1 cellular context compared by ENCODE assay signal in genomic region chr10:93893646-93894515, GRCh38.
TF ChIP-seq lines count a peak whose summit lies in the region.

Gene SLC35G1, plus strand, starts transcription at chr10:93893978. Its CDS starts 56 bp downstream, at chr10:93894034.

TF ChIP-seq in WTC11, 78 proteins besides CTCF, POLR2A, EP300 and RAD21 (continued from another document):
- no peak for TF ChIP-seq NFATC4 (CRISPR knock-in tag; IDR thresholded peaks at IDR 0.05)
- no peak for TF ChIP-seq ZSCAN18 (CRISPR knock-in tag; IDR thresholded peaks at IDR 0.05)
- TF ChIP-seq ZNF232 (CRISPR knock-in tag; IDR thresholded peaks at IDR 0.05), result no peak
- no peak for TF ChIP-seq ZNF671 (CRISPR knock-in tag; IDR thresholded peaks at IDR 0.05)
- TF ChIP-seq EMX1 (CRISPR knock-in tag; IDR thresholded peaks at IDR 0.05), result no peak
- no peak for TF ChIP-seq ZNF396 (CRISPR knock-in tag; IDR thresholded peaks at IDR 0.05; ENCODE audit: borderline replicate concordance)
- TF ChIP-seq STAT6 (CRISPR knock-in tag; conservative IDR thresholded peaks at IDR 0.05; ENCODE audit: low read depth), result no peak
- TF ChIP-seq TP53 (CRISPR knock-in tag; IDR thresholded peaks at IDR 0.05), result peak; percentile 80; the same call in 1 of the 2 replicates
- TF ChIP-seq CDX4 (CRISPR knock-in tag; IDR thresholded peaks at IDR 0.05; ENCODE audit: borderline replicate concordance), result no peak
- TF ChIP-seq, protein P1, sequence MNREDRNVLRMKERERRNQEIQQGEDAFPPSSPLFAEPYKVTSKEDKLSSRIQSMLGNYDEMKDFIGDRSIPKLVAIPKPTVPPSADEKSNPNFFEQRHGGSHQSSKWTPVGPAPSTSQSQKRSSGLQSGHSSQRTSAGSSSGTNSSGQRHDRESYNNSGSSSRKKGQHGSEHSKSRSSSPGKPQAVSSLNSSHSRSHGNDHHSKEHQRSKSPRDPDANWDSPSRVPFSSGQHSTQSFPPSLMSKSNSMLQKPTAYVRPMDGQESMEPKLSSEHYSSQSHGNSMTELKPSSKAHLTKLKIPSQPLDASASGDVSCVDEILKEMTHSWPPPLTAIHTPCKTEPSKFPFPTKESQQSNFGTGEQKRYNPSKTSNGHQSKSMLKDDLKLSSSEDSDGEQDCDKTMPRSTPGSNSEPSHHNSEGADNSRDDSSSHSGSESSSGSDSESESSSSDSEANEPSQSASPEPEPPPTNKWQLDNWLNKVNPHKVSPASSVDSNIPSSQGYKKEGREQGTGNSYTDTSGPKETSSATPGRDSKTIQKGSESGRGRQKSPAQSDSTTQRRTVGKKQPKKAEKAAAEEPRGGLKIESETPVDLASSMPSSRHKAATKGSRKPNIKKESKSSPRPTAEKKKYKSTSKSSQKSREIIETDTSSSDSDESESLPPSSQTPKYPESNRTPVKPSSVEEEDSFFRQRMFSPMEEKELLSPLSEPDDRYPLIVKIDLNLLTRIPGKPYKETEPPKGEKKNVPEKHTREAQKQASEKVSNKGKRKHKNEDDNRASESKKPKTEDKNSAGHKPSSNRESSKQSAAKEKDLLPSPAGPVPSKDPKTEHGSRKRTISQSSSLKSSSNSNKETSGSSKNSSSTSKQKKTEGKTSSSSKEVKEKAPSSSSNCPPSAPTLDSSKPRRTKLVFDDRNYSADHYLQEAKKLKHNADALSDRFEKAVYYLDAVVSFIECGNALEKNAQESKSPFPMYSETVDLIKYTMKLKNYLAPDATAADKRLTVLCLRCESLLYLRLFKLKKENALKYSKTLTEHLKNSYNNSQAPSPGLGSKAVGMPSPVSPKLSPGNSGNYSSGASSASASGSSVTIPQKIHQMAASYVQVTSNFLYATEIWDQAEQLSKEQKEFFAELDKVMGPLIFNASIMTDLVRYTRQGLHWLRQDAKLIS (CRISPR knock-in tag; IDR thresholded peaks at IDR 0.05; ENCODE audit: borderline replicate concordance), result no peak
- TF ChIP-seq ZNF317 (CRISPR knock-in tag; IDR thresholded peaks at IDR 0.05; ENCODE audit: borderline replicate concordance, low read depth), result no peak
- TF ChIP-seq RELA (CRISPR knock-in tag; IDR thresholded peaks at IDR 0.05; ENCODE audit: borderline replicate concordance), result peak; percentile 86
- TF ChIP-seq, protein P2, sequence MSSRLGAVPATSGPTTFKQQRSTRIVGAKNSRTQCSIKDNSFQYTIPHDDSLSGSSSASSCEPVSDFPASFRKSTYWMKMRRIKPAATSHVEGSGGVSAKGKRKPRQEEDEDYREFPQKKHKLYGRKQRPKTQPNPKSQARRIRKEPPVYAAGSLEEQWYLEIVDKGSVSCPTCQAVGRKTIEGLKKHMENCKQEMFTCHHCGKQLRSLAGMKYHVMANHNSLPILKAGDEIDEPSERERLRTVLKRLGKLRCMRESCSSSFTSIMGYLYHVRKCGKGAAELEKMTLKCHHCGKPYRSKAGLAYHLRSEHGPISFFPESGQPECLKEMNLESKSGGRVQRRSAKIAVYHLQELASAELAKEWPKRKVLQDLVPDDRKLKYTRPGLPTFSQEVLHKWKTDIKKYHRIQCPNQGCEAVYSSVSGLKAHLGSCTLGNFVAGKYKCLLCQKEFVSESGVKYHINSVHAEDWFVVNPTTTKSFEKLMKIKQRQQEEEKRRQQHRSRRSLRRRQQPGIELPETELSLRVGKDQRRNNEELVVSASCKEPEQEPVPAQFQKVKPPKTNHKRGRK (CRISPR knock-in tag; IDR thresholded peaks at IDR 0.05; ENCODE audit: borderline replicate concordance), result no peak
- TF ChIP-seq FOXP1 (CRISPR knock-in tag; IDR thresholded peaks at IDR 0.05; ENCODE audit: borderline replicate concordance), result peak; percentile 92
- TF ChIP-seq E2F1 (CRISPR knock-in tag; IDR thresholded peaks at IDR 0.05), result peak; percentile 67; the same call in 1 of the 2 replicates
- no peak for TF ChIP-seq NFYB (CRISPR knock-in tag; conservative IDR thresholded peaks at IDR 0.05; ENCODE audit: low read depth)
- no peak for TF ChIP-seq JAZF1 (CRISPR knock-in tag; IDR thresholded peaks at IDR 0.05)
- TF ChIP-seq, protein P3, sequence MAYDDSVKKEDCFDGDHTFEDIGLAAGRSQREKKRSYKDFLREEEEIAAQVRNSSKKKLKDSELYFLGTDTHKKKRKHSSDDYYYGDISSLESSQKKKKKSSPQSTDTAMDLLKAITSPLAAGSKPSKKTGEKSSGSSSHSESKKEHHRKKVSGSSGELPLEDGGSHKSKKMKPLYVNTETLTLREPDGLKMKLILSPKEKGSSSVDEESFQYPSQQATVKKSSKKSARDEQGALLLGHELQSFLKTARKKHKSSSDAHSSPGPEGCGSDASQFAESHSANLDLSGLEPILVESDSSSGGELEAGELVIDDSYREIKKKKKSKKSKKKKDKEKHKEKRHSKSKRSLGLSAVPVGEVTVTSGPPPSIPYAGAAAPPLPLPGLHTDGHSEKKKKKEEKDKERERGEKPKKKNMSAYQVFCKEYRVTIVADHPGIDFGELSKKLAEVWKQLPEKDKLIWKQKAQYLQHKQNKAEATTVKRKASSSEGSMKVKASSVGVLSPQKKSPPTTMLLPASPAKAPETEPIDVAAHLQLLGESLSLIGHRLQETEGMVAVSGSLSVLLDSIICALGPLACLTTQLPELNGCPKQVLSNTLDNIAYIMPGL (CRISPR knock-in tag; IDR thresholded peaks at IDR 0.05), result peak; percentile 72
- TF ChIP-seq, protein P4, sequence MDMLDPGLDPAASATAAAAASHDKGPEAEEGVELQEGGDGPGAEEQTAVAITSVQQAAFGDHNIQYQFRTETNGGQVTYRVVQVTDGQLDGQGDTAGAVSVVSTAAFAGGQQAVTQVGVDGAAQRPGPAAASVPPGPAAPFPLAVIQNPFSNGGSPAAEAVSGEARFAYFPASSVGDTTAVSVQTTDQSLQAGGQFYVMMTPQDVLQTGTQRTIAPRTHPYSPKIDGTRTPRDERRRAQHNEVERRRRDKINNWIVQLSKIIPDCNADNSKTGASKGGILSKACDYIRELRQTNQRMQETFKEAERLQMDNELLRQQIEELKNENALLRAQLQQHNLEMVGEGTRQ (CRISPR knock-in tag; IDR thresholded peaks at IDR 0.05), result peak; percentile 58
- peak; percentile 58; the same call in 1 of the 2 replicates for TF ChIP-seq NFE2L1 (CRISPR knock-in tag; IDR thresholded peaks at IDR 0.05)
- 0 out of 2 replicates have a peak, but pooled peaks have one; percentile 38 for TF ChIP-seq ZNF219 (CRISPR knock-in tag; IDR thresholded peaks at IDR 0.05; ENCODE audit: borderline replicate concordance)
- TF ChIP-seq, protein P5, sequence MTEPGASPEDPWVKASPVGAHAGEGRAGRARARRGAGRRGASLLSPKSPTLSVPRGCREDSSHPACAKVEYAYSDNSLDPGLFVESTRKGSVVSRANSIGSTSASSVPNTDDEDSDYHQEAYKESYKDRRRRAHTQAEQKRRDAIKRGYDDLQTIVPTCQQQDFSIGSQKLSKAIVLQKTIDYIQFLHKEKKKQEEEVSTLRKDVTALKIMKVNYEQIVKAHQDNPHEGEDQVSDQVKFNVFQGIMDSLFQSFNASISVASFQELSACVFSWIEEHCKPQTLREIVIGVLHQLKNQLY (CRISPR knock-in tag; IDR thresholded peaks at IDR 0.05), result 0 out of 2 replicates have a peak, but pooled peaks have one; percentile 75
- 0 out of 2 replicates have a peak, but pooled peaks have one; percentile 42 for TF ChIP-seq CREM (CRISPR knock-in tag; IDR thresholded peaks at IDR 0.05)
- 0 out of 2 replicates have a peak, but pooled peaks have one; percentile 28 for TF ChIP-seq SMAD3 (CRISPR knock-in tag; IDR thresholded peaks at IDR 0.05; ENCODE audit: borderline replicate concordance)
- peak; percentile 85 for TF ChIP-seq ETV6 (CRISPR knock-in tag; IDR thresholded peaks at IDR 0.05)
- peak; percentile 89 for TF ChIP-seq MYBL2 (CRISPR knock-in tag; IDR thresholded peaks at IDR 0.05)
